In genomic region chr18:63234839-63235238, GRCh38 we compare ENCODE assay signal across 16 cellular contexts.
A peak's percentile ranks its signal among the peaks of the same experiment; 100 is the strongest.
DNase-seq lines count a peak whose midpoint lies in the region; ATAC-seq, FAIRE-seq and TF ChIP-seq lines count a peak whose summit lies in the region.
"Had no signal": no experiment of that assay in that cellular context is flagged by ENCODE, and none has a peak within 500 bp of the region (broad histone marks: within the 10 kb centered on the region; RNA-seq: fewer than 3 reads in every experiment).

No MANE protein-coding gene starts in this region.

- peak overlapping the region; percentile 34 to 65 for H3K4me3 Mint-ChIP-seq in CD14-positive monocyte
- peak overlapping the region; percentile 82 for H3K4me3 Mint-ChIP-seq in activated T-helper 17 cell treated with anti-CD3 and anti-CD28 coated beads, Interleukin-2, amount 50 U/mL, for 72 hours
- H3K4me3 Mint-ChIP-seq: H9 had no signal

- TF ChIP-seq CTCF in CD14-positive monocyte (IDR thresholded peaks at IDR 0.05) (no peak), D721Med (IDR thresholded peaks at IDR 0.05; ENCODE audit: insufficient read depth, missing control alignments) (no peak)

- H3K9ac ChIP-seq in mucosa of rectum (ENCODE audit: low read depth in 1 of 2, low read length in 2 of 2) = no peak overlapping the region

- H3K27ac Mint-ChIP-seq in CD14-positive monocyte = peak overlapping the region; percentile 33 to 99 (median 50)
- H3K27ac Mint-ChIP-seq in activated T-helper 17 cell treated with anti-CD3 and anti-CD28 coated beads, Interleukin-2, amount 50 U/mL, for 72 hours = peak overlapping the region; percentile 83
- H3K27ac Mint-ChIP-seq: H9 had no signal

- H3K4me1 ChIP-seq in mucosa of rectum (ENCODE audit: control insufficient read depth in 2 of 2, insufficient read depth in 2 of 2, low read length in 2 of 2) = peaks cover 10 to 15% of the 10 kb centered on the region in 2 donors

- H3K4me3 ChIP-seq in mucosa of rectum (ENCODE audit: low read length in 2 of 2) = peak overlapping the region in 1 of 2 donors; percentile 40

- no peaks in the 10 kb centered on the region for H3K36me3 Mint-ChIP-seq in CD14-positive monocyte
- peaks cover 92% of the 10 kb centered on the region for H3K36me3 Mint-ChIP-seq in activated T-helper 17 cell treated with anti-CD3 and anti-CD28 coated beads, Interleukin-2, amount 50 U/mL, for 72 hours (ENCODE audit: low read depth)

- no peaks in the 10 kb centered on the region for H3K36me3 ChIP-seq in mucosa of rectum (ENCODE audit: control insufficient read depth in 2 of 2, insufficient read depth in 2 of 2, low read length in 2 of 2)

- peaks cover 51% of the 10 kb centered on the region for H3K4me1 Mint-ChIP-seq in CD14-positive monocyte
- peaks cover 65% of the 10 kb centered on the region for H3K4me1 Mint-ChIP-seq in activated T-helper 17 cell treated with anti-CD3 and anti-CD28 coated beads, Interleukin-2, amount 50 U/mL, for 72 hours

- H3K9me3 ChIP-seq in mucosa of rectum (ENCODE audit: control insufficient read depth in 2 of 2, low read length in 2 of 2) = no peaks in the 10 kb centered on the region

- intact Hi-C loops in CD14-positive monocyte (cut with micrococcal nuclease) = loop anchor here in 1 of 2 donors (5.0 kb wide), 1 partner anchor 67 kb away; no protein-coding TSS in a partner anchor

- peak; percentile 64 for ATAC-seq in activated T-helper 17 cell treated with anti-CD3 and anti-CD28 coated beads, Interleukin-2, amount 50 U/mL, for 72 hours (replicated peaks)
- no peak for ATAC-seq in HG03354 (IDR thresholded peaks at IDR 0.05; ENCODE audit: poor library complexity, severe bottlenecking, unreplicated experiment)
- ATAC-seq: sciatic nerve had no signal

- no peaks in the 10 kb centered on the region for H3K27me3 ChIP-seq in mucosa of rectum (ENCODE audit: control insufficient read depth in 2 of 2, insufficient read depth in 2 of 2, low read length in 2 of 2)

- H3K9me3 Mint-ChIP-seq in CD14-positive monocyte = no peaks in the 10 kb centered on the region
- H3K9me3 Mint-ChIP-seq in activated T-helper 17 cell treated with anti-CD3 and anti-CD28 coated beads, Interleukin-2, amount 50 U/mL, for 72 hours = no peaks in the 10 kb centered on the region

- DNase-seq in CD14-positive monocyte (ENCODE audit: low spot score) (no peak), D721Med (ENCODE audit: insufficient read length, low spot score) (no peak), NCI-H2107 (lab: John Stamatoyannopoulos, UW) (no peak), GM03348 (ENCODE audit: low spot score) (no peak), GM19240 (ENCODE audit: insufficient read length, low spot score) (no peak)
- DNase-seq: AML-193; cerebellar nuclear complex; DND-41; H9; MV-4-11; NCI-H82; stimulated activated CD4-positive, alpha-beta T cell treated with anti-CD3 and anti-CD28 coated beads, Interleukin-4, amount 100 ng/mL, for 1 hour had no signal

- H3K27ac ChIP-seq in mucosa of rectum (ENCODE audit: low read depth in 2 of 2, low read length in 2 of 2) = peak overlapping the region; percentile 44 to 64

- H3K27me3 Mint-ChIP-seq in CD14-positive monocyte (ENCODE audit: low read depth in 3 of 3) = peaks cover 0 to 3% (median 0%) of the 10 kb centered on the region in 3 donors
- no peaks in the 10 kb centered on the region for H3K27me3 Mint-ChIP-seq in activated T-helper 17 cell treated with anti-CD3 and anti-CD28 coated beads, Interleukin-2, amount 50 U/mL, for 72 hours

- peak; percentile 97 for FAIRE-seq in D721Med (lab: Jason Lieb, UNC)
